In genomic region chr6:87407531-87407895, GRCh38 we compare ENCODE assay signal across 8 cellular contexts. TPM values are rescaled to one million over a fixed set of nuclear protein-coding genes. Genes with fewer than 3 reads are reported as not detected.
A peak's percentile ranks its signal among the peaks of the same experiment; 100 is the strongest.
DNase-seq lines count a peak whose midpoint lies in the region; ATAC-seq and TF ChIP-seq lines count a peak whose summit lies in the region.

No MANE protein-coding gene starts in this region.

- H3K9ac ChIP-seq in OCI-LY3 (ENCODE audit: low read length) (peak overlapping the region; percentile 38; the same call in 1 of the 2 replicates), subcutaneous abdominal adipose tissue (ENCODE audit: low read length in 5 of 5) (peak overlapping the region in 3 of 5 donors; percentile 39 to 47 (median 41))

- no peaks in the 10 kb centered on the region for H3K9me3 ChIP-seq in OCI-LY3 (ENCODE audit: insufficient read depth, low read length)
- no peaks in the 10 kb centered on the region for H3K9me3 ChIP-seq in subcutaneous abdominal adipose tissue (ENCODE audit: control insufficient read depth in 5 of 5, low read length in 5 of 5)

- peak; percentile 53 for DNase-seq in ACHN
- DNase-seq in caudate nucleus (lab: John Stamatoyannopoulos, UW): peak in 16 of 61 donors; percentile 25 to 74 (median 42)
- no peak for DNase-seq in left lobe of liver (ENCODE audit: low spot score)
- DNase-seq in NOMO-1 treated with DMSO at 0.1 percent for 48 hours (lab: John Stamatoyannopoulos, UW; ENCODE audit: unreplicated experiment): no peak

- no peak overlapping the region for H3K27ac ChIP-seq in OCI-LY3 (ENCODE audit: low read length)
- peak overlapping the region; percentile 63 for H3K27ac ChIP-seq in caudate nucleus (ENCODE audit: low read depth, low read length)
- peak overlapping the region; percentile 84 for H3K27ac ChIP-seq in subcutaneous abdominal adipose tissue (ENCODE audit: low read depth, low read length)

- ATAC-seq in GM18499 (IDR thresholded peaks at IDR 0.05; ENCODE audit: insufficient read depth, unreplicated experiment) (peak; percentile 4), HG03045 (IDR thresholded peaks at IDR 0.05; ENCODE audit: unreplicated experiment) (peak; percentile 16), left lobe of liver (peak; percentile 31)

- H3K4me3 ChIP-seq in OCI-LY3 (ENCODE audit: low read length): peak overlapping the region; percentile 99
- peak overlapping the region; percentile 79 to 99 (median 90) for H3K4me3 ChIP-seq in subcutaneous abdominal adipose tissue (ENCODE audit: low read depth in 1 of 5, low read length in 5 of 5)

- H2AFZ ChIP-seq in OCI-LY3 (ENCODE audit: low read depth, low read length): peak overlapping the region; percentile 95; the same call in 1 of the 2 replicates

- no peaks in the 10 kb centered on the region for H4K20me1 ChIP-seq in OCI-LY3 (ENCODE audit: insufficient read depth, low read length)

- no peaks in the 10 kb centered on the region for H3K79me2 ChIP-seq in OCI-LY3 (ENCODE audit: low read length)

- H3K27me3 ChIP-seq in OCI-LY3 (ENCODE audit: low read depth, low read length): no peaks in the 10 kb centered on the region
- H3K27me3 ChIP-seq in subcutaneous abdominal adipose tissue (ENCODE audit: control insufficient read depth in 5 of 5, insufficient read depth in 4 of 5, low read length in 5 of 5): no peaks in the 10 kb centered on the region

- H3K4me1 ChIP-seq in OCI-LY3 (ENCODE audit: low read length) (peaks cover 8% of the 10 kb centered on the region), subcutaneous abdominal adipose tissue (ENCODE audit: control insufficient read depth in 5 of 5, insufficient read depth in 5 of 5, low read length in 5 of 5) (peaks cover 0 to 11% (median 9%) of the 10 kb centered on the region in 5 donors)

- TF ChIP-seq CTCF in OCI-LY3 (IDR thresholded peaks at IDR 0.05; ENCODE audit: low read depth, low read length): no peak

- H3K36me3 ChIP-seq in OCI-LY3 (replicated peaks; ENCODE audit: low read depth, low read length) (no peaks in the 10 kb centered on the region), subcutaneous abdominal adipose tissue (ENCODE audit: control insufficient read depth in 5 of 5, insufficient read depth in 5 of 5, low read length in 5 of 5) (no peaks in the 10 kb centered on the region)

- in situ Hi-C loops in ACHN (cut with HindIII; ENCODE audit: low pct_ligation_motif_present, low pct_unique_long_range_greater_than_20kb, low sequenced_read_pairs): no loop called here

- peak overlapping the region; percentile 93 for H3K4me2 ChIP-seq in OCI-LY3 (ENCODE audit: low read length)

RNA-seq across cellular contexts. Expression of gene CFAP206, which starts 0.3 kb away (rescaled TPM):
- not detected for total RNA-seq in left lobe of liver
